ENCODE assay signal across 11 cellular contexts in the genomic region with DNA sequence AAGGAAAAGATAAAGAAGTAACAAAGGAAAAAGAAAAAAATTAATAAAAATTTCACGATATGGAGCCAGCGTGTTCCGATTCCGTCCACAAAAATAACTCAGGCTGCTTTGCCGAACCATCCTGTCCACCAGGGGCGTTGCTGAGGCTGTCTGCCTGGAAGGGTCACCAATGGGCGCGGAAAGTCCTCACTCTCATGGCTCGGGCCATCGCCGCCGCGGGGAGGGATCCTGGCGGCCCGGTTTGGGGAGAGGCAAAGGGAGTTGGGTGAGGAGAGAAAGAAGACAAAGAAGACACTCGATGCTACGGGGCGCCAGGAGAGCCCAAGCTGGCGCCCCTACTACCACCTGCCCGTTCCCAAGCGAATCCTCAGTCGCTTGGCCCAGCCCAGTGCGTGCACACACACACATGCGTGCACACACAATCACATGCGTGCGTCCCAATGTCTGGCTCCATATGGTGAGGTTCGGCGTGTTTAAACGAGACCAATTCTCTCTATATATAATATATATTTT. TPM values are rescaled to one million over a fixed set of nuclear protein-coding genes. Genes with fewer than 3 reads are reported as not detected.
A peak's percentile ranks its signal among the peaks of the same experiment; 100 is the strongest.
DNase-seq lines count a peak whose midpoint lies in the region; ATAC-seq, FAIRE-seq and TF ChIP-seq lines count a peak whose summit lies in the region.
"Had no signal": no experiment of that assay in that cellular context is flagged by ENCODE, and none has a peak within 500 bp of the region (broad histone marks: within the 10 kb centered on the region; RNA-seq: fewer than 3 reads in every experiment).

No MANE protein-coding gene starts in this region.

- H3K36me3 ChIP-seq in H7 (replicated peaks; ENCODE audit: control insufficient read depth, insufficient read depth, low read length) (peaks cover 53% of the 10 kb centered on the region), bronchial epithelial cell (ENCODE audit: control insufficient read depth, insufficient read depth, low read length) (peaks cover 54% of the 10 kb centered on the region), prostate gland (peaks cover 37 to 52% of the 10 kb centered on the region in 2 donors), lower lobe of right lung (peaks cover 85% of the 10 kb centered on the region)

- H3K27ac Mint-ChIP-seq in CD14-positive monocyte (peak overlapping the region in 1 of 7 donors; percentile 62), naive B cell (peak overlapping the region in 5 of 6 donors; percentile 54 to 98 (median 76))

- FAIRE-seq in bronchial epithelial cell (lab: Jason Lieb, UNC): no peak
- FAIRE-seq: TTC549 had no signal

- no peak for DNase-seq in CD14-positive monocyte (ENCODE audit: low spot score)
- peak; percentile 78 for DNase-seq in H7
- no peak for DNase-seq in bronchial epithelial cell (ENCODE audit: low read depth)
- DNase-seq in naive B cell: no peak
- DNase-seq in prostate gland (ENCODE audit: low spot score): no peak
- no peak for DNase-seq in KG1 (lab: John Stamatoyannopoulos, UW)
- DNase-seq in lower lobe of right lung: no peak
- DNase-seq: cortex of kidney, NCI-H1105 had no signal

- peak; percentile 13 for TF ChIP-seq CTCF in CD14-positive monocyte (IDR thresholded peaks at IDR 0.05)
- TF ChIP-seq CTCF in bronchial epithelial cell (IDR thresholded peaks at IDR 0.05; ENCODE audit: insufficient read depth, low read length, severe bottlenecking): peak; percentile 20
- TF ChIP-seq CTCF in prostate gland (IDR thresholded peaks at IDR 0.05): no peak
- no peak for TF ChIP-seq CTCF in lower lobe of right lung (IDR thresholded peaks at IDR 0.05)

- H3K4me1 ChIP-seq in prostate gland (replicated peaks) (peaks cover 6% of the 10 kb centered on the region), lower lobe of right lung (peaks cover 37% of the 10 kb centered on the region)

- peaks cover 73 to 88% of the 10 kb centered on the region in 2 donors for H3K36me3 Mint-ChIP-seq in CD14-positive monocyte
- H3K36me3 Mint-ChIP-seq in naive B cell: peaks cover 16 to 46% of the 10 kb centered on the region in 2 donors

- H3K4me3 Mint-ChIP-seq in CD14-positive monocyte: no peak overlapping the region
- peak overlapping the region in 7 of 8 donors; percentile 9 to 96 (median 87) for H3K4me3 Mint-ChIP-seq in naive B cell

- WGBS in prostate gland: 79% methylated on average over 29 of the region's 29 CpGs

- H3K9me3 Mint-ChIP-seq in CD14-positive monocyte (no peaks in the 10 kb centered on the region), naive B cell (no peaks in the 10 kb centered on the region)

- H3K4me3 ChIP-seq in H7 (ENCODE audit: insufficient read depth, low read depth, low read length) (no peak overlapping the region), bronchial epithelial cell (ENCODE audit: low read depth, low read length) (no peak overlapping the region), prostate gland (no peak overlapping the region), lower lobe of right lung (no peak overlapping the region)

- H3K27ac ChIP-seq in prostate gland: no peak overlapping the region
- no peak overlapping the region for H3K27ac ChIP-seq in lower lobe of right lung

- H3K4me1 Mint-ChIP-seq in CD14-positive monocyte: peaks cover 38% of the 10 kb centered on the region
- H3K4me1 Mint-ChIP-seq in naive B cell: peaks cover 61 to 89% (median 82%) of the 10 kb centered on the region in 3 donors

- ATAC-seq in naive B cell (ENCODE audit: low read depth in 2 of 2) (no peak), HG03571 (IDR thresholded peaks at IDR 0.05; ENCODE audit: unreplicated experiment) (no peak), lower lobe of right lung (no peak)

- intact Hi-C loops in CD14-positive monocyte (cut with micrococcal nuclease) (no loop called here), prostate gland (cut with DNase I) (no loop called here), lower lobe of right lung (cut with DNase I) (no loop called here)

- H3K27me3 ChIP-seq in H7 (ENCODE audit: control insufficient read depth, insufficient read depth, low read length) (no peaks in the 10 kb centered on the region), bronchial epithelial cell (ENCODE audit: control insufficient read depth, insufficient read depth, low read length) (no peaks in the 10 kb centered on the region), prostate gland (replicated peaks; ENCODE audit: insufficient read depth) (no peaks in the 10 kb centered on the region), lower lobe of right lung (ENCODE audit: low read depth) (no peaks in the 10 kb centered on the region)

- no peak for TF ChIP-seq POLR2A in prostate gland (IDR thresholded peaks at IDR 0.05)

- peaks cover 0 to 5% (median 3%) of the 10 kb centered on the region in 3 donors for H3K27me3 Mint-ChIP-seq in CD14-positive monocyte (ENCODE audit: low read depth in 3 of 3)
- no peaks in the 10 kb centered on the region for H3K27me3 Mint-ChIP-seq in naive B cell

- no peaks in the 10 kb centered on the region for H3K9me3 ChIP-seq in prostate gland
- H3K9me3 ChIP-seq in lower lobe of right lung: no peaks in the 10 kb centered on the region

RNA-seq across cellular contexts. Expression of gene PYGM, which starts 5.6 kb away (rescaled TPM):
- polyA plus RNA-seq in CD14-positive monocyte (under 1 TPM in 1 of 2 donors, not detected in 1; 0.05 TPM), naive B cell (ENCODE audit: low read depth in 6 of 6) (1 to 10 TPM in 5 of 6 donors, not detected in 1; 2.1 to 4.9 (median 2.2) TPM)
- total RNA-seq in H7 (2014; rRNA removed; shearing (Covaris generic)): 2.9 and 6.4 TPM in 2 replicates
- total RNA-seq in bronchial epithelial cell (0.26 and 0.51 TPM in 2 replicates), prostate gland (10 to 100 TPM in 1 of 2 donors, 1 to 10 TPM in 1; 8.0 to 22.4 TPM), lower lobe of right lung (2.6 TPM)

RNA-seq across cellular contexts. Expression of gene SF1, which starts 13.0 kb away (rescaled TPM):
- polyA plus RNA-seq in CD14-positive monocyte (10 to 100 TPM; 31.6 to 47.7 TPM), naive B cell (ENCODE audit: low read depth in 6 of 6) (100 to 1,000 TPM in 4 of 6 donors, 10 to 100 TPM in 2; 68.6 to 242 (median 132) TPM)
- 66.5 and 80.0 TPM in 2 replicates for total RNA-seq in H7 (2014; rRNA removed; shearing (Covaris generic))
- total RNA-seq in bronchial epithelial cell (44.5 and 59.3 TPM in 2 replicates), prostate gland (100 to 1,000 TPM; 263 to 409 TPM), lower lobe of right lung (269 TPM)

RNA-seq across cellular contexts. Expression of gene RASGRP2, which starts 21.4 kb away (rescaled TPM):
- 10 to 100 TPM; 67.6 to 68.8 TPM for polyA plus RNA-seq in CD14-positive monocyte
- total RNA-seq in H7 (2014; rRNA removed; shearing (Covaris generic)): 9.2 and 12.3 TPM in 2 replicates
- total RNA-seq in bronchial epithelial cell: not detected in 2 replicates
- 100 to 1,000 TPM; 274 to 429 (median 285) TPM for polyA plus RNA-seq in naive B cell (ENCODE audit: low read depth in 6 of 6)
- total RNA-seq in prostate gland: 10 to 100 TPM; 13.3 to 28.7 TPM
- total RNA-seq in lower lobe of right lung: 30.4 TPM

RNA-seq across cellular contexts. Expression of gene MAP4K2, which starts 37.7 kb away (rescaled TPM):
- polyA plus RNA-seq in CD14-positive monocyte: 10 to 100 TPM in 1 of 2 donors, 1 to 10 TPM in 1; 9.9 to 12.6 TPM
- total RNA-seq in H7 (2014; rRNA removed; shearing (Covaris generic)): 24.5 and 29.7 TPM in 2 replicates
- 6.8 and 7.0 TPM in 2 replicates for total RNA-seq in bronchial epithelial cell
- polyA plus RNA-seq in naive B cell (ENCODE audit: low read depth in 6 of 6): 10 to 100 TPM; 29.8 to 65.0 (median 39.7) TPM
- 10 to 100 TPM; 10.7 to 35.8 TPM for total RNA-seq in prostate gland
- total RNA-seq in lower lobe of right lung: 29.1 TPM

RNA-seq across cellular contexts. Expression of gene NRXN2, which starts 42.4 kb away (rescaled TPM):
- polyA plus RNA-seq in CD14-positive monocyte (not detected), naive B cell (ENCODE audit: low read depth in 6 of 6) (not detected)
- 0.85 and 1.9 TPM in 2 replicates for total RNA-seq in H7 (2014; rRNA removed; shearing (Covaris generic))
- total RNA-seq in bronchial epithelial cell (under 0.01 TPM in 1 of 2 replicates, not detected in the other), prostate gland (10 to 100 TPM in 1 of 2 donors, under 1 TPM in 1; 0.46 to 26.8 TPM), lower lobe of right lung (1.7 TPM)

Comparison
In these comparisons a context has a peak if more than half of its experiments do, and no peak if none do; other contexts are left out.
1. H3K4me3 Mint-ChIP-seq: peak in naive B cell (7 of 8); none in CD14-positive monocyte (0 of 2).
2. CTCF ChIP-seq: peak in CD14-positive monocyte (single experiment) and bronchial epithelial cell (single experiment); none in prostate gland (0 of 4) and lower lobe of right lung (single experiment).
3. RNA of gene RASGRP2, which starts 21.4 kb away (total RNA-seq): 30.4 TPM in lower lobe of right lung (single experiment), 13.3 to 28.7 TPM in prostate gland and 9.2 to 12.3 TPM in H7; not detected in bronchial epithelial cell; every median in the first group is over 10 times any median in the second.